ENCODE assay signal across 8 cellular contexts in genomic region chr16:80932725-80933124, GRCh38.
DNase-seq lines count a peak whose midpoint lies in the region; ATAC-seq and TF ChIP-seq lines count a peak whose summit lies in the region.

No MANE protein-coding gene starts in this region.

- DNase-seq in activated CD4-positive, alpha-beta memory T cell treated with anti-CD3 and anti-CD28 coated beads, Interleukin-2, amount 10 ng/mL, durations not matched to agents 7 days and 5 days: no peak
- peak; percentile 56 for DNase-seq in glomerular visceral epithelial cell (ENCODE audit: extremely low spot score)
- no peak for DNase-seq in progenitor cell of endocrine pancreas (ENCODE audit: low spot score, unreplicated experiment)
- no peak for DNase-seq in NCI-H774 (lab: John Stamatoyannopoulos, UW)
- no peak for DNase-seq in activated effector memory CD4-positive, alpha-beta T cell treated with anti-CD3 and anti-CD28 coated beads, Interleukin-2, amount 50 U/mL, for 16 hours
- DNase-seq in LoVo (ENCODE audit: low spot score): no peak

- peaks cover 6% of the 10 kb centered on the region for H3K4me1 Mint-ChIP-seq in activated CD4-positive, alpha-beta memory T cell treated with anti-CD3 and anti-CD28 coated beads, Interleukin-2, amount 10 ng/mL, durations not matched to agents 7 days and 5 days
- H3K4me1 Mint-ChIP-seq in progenitor cell of endocrine pancreas (ENCODE audit: low read depth): peaks cover 7% of the 10 kb centered on the region

- H3K9me3 Mint-ChIP-seq in activated CD4-positive, alpha-beta memory T cell treated with anti-CD3 and anti-CD28 coated beads, Interleukin-2, amount 10 ng/mL, durations not matched to agents 7 days and 5 days: peaks cover 6% of the 10 kb centered on the region
- no peaks in the 10 kb centered on the region for H3K9me3 Mint-ChIP-seq in progenitor cell of endocrine pancreas (ENCODE audit: low read depth)

- H3K27ac Mint-ChIP-seq in activated CD4-positive, alpha-beta memory T cell treated with anti-CD3 and anti-CD28 coated beads, Interleukin-2, amount 10 ng/mL, durations not matched to agents 7 days and 5 days: no peak overlapping the region
- peak overlapping the region; percentile 15 for H3K27ac Mint-ChIP-seq in progenitor cell of endocrine pancreas

- ATAC-seq in HG03025 (IDR thresholded peaks at IDR 0.05; ENCODE audit: low FRiP score, unreplicated experiment): no peak

- no peaks in the 10 kb centered on the region for H3K36me3 ChIP-seq in ES-I3 (ENCODE audit: insufficient read depth, low read length)

- peaks cover 45% of the 10 kb centered on the region for H3K27me3 Mint-ChIP-seq in activated CD4-positive, alpha-beta memory T cell treated with anti-CD3 and anti-CD28 coated beads, Interleukin-2, amount 10 ng/mL, durations not matched to agents 7 days and 5 days
- peaks cover 52% of the 10 kb centered on the region for H3K27me3 Mint-ChIP-seq in progenitor cell of endocrine pancreas

- CTCF ChIA-PET in activated CD4-positive, alpha-beta memory T cell treated with anti-CD3 and anti-CD28 coated beads, Interleukin-2, amount 10 ng/mL, durations not matched to agents 7 days and 5 days (lab: Charles Lee): no interaction called here

- TF ChIP-seq CTCF in progenitor cell of endocrine pancreas (IDR thresholded peaks at IDR 0.05; ENCODE audit: unreplicated experiment): no peak

- H3K9me3 ChIP-seq in ES-I3 (ENCODE audit: control insufficient read depth, insufficient read depth, low read length): no peaks in the 10 kb centered on the region

- POLR2A ChIA-PET in activated CD4-positive, alpha-beta memory T cell treated with anti-CD3 and anti-CD28 coated beads, Interleukin-2, amount 10 ng/mL, durations not matched to agents 7 days and 5 days (lab: Charles Lee): no interaction called here

- peak overlapping the region; percentile 58; the same call in 1 of the 2 replicates for H3K9ac ChIP-seq in ES-I3 (ENCODE audit: low read depth, low read length)

- H3K4me1 ChIP-seq in ES-I3 (ENCODE audit: insufficient read depth, low read length): peaks cover 2% of the 10 kb centered on the region; the same call in 1 of the 2 replicates

- H3K36me3 Mint-ChIP-seq in activated CD4-positive, alpha-beta memory T cell treated with anti-CD3 and anti-CD28 coated beads, Interleukin-2, amount 10 ng/mL, durations not matched to agents 7 days and 5 days (ENCODE audit: low read depth): no peaks in the 10 kb centered on the region
- no peaks in the 10 kb centered on the region for H3K36me3 Mint-ChIP-seq in progenitor cell of endocrine pancreas (ENCODE audit: insufficient read depth)

- H3K4me3 Mint-ChIP-seq in activated CD4-positive, alpha-beta memory T cell treated with anti-CD3 and anti-CD28 coated beads, Interleukin-2, amount 10 ng/mL, durations not matched to agents 7 days and 5 days: peak overlapping the region; percentile 46
- H3K4me3 Mint-ChIP-seq in progenitor cell of endocrine pancreas (ENCODE audit: low read depth): peak overlapping the region; percentile 70
